ENCODE assay signal across 1 cellular context in the genomic region with DNA sequence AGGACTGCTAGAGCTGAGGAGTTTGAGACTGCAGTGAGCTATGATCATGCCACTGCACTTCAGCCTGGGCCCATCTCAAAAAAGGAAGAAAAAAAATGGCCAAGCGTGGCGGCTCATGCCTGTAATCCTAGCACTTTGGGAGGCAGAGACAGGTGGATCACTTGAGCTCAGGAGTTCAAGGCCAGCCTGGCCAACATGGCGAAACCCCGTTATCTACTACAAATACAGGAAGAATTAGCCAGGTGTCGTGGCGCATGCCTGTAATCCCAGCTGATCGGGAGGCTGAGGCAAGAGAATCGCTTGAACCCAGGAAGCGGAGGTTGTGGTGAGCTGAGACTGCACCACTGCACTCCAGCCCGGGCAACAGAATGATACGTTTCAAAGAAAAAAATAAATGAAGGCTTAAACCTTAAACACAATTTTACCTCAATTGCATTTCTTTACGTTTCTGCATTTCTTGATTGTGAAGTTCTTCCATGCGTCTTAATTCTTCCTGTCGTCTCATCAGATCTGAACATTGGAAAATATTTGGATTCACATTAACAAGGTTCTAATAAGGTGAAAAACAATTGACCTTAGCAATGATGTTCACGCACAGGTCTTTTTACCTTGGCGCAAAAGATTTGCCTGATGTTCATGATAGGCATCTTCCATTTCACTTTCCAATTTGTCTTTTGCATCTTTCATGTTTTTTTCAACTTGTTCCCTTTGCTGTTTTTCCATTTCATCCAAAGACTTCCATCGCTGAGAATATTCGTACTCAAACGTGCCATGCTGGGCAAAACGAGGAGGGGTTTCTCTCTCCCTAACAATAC.
TF ChIP-seq lines count a peak whose summit lies in the region.

No MANE protein-coding gene starts in this region.

TF ChIP-seq in HepG2, 621 proteins besides CTCF, POLR2A, EP300 and RAD21 (continued from another document and continues in another):
- TF ChIP-seq SP5 (CRISPR knock-in tag; IDR thresholded peaks at IDR 0.05; ENCODE audit: borderline replicate concordance, low read depth) = no peak
- no peak for TF ChIP-seq ZBTB14 (CRISPR knock-in tag; IDR thresholded peaks at IDR 0.05)
- TF ChIP-seq TCF7 (IDR thresholded peaks at IDR 0.05; ENCODE audit: low read depth) = no peak
- peak; percentile 80; the same call in 1 of the 2 replicates for TF ChIP-seq ZMYM4 (CRISPR knock-in tag; IDR thresholded peaks at IDR 0.05)
- TF ChIP-seq ZNF224 (CRISPR knock-in tag; IDR thresholded peaks at IDR 0.05) = no peak
- TF ChIP-seq PCBP2 (optimal IDR thresholded peaks at IDR 0.05; ENCODE audit: low read depth, low read length, poor library complexity, severe bottlenecking) = no peak
- no peak for TF ChIP-seq ZNF777 (CRISPR knock-in tag; IDR thresholded peaks at IDR 0.05)
- TF ChIP-seq, protein P1, sequence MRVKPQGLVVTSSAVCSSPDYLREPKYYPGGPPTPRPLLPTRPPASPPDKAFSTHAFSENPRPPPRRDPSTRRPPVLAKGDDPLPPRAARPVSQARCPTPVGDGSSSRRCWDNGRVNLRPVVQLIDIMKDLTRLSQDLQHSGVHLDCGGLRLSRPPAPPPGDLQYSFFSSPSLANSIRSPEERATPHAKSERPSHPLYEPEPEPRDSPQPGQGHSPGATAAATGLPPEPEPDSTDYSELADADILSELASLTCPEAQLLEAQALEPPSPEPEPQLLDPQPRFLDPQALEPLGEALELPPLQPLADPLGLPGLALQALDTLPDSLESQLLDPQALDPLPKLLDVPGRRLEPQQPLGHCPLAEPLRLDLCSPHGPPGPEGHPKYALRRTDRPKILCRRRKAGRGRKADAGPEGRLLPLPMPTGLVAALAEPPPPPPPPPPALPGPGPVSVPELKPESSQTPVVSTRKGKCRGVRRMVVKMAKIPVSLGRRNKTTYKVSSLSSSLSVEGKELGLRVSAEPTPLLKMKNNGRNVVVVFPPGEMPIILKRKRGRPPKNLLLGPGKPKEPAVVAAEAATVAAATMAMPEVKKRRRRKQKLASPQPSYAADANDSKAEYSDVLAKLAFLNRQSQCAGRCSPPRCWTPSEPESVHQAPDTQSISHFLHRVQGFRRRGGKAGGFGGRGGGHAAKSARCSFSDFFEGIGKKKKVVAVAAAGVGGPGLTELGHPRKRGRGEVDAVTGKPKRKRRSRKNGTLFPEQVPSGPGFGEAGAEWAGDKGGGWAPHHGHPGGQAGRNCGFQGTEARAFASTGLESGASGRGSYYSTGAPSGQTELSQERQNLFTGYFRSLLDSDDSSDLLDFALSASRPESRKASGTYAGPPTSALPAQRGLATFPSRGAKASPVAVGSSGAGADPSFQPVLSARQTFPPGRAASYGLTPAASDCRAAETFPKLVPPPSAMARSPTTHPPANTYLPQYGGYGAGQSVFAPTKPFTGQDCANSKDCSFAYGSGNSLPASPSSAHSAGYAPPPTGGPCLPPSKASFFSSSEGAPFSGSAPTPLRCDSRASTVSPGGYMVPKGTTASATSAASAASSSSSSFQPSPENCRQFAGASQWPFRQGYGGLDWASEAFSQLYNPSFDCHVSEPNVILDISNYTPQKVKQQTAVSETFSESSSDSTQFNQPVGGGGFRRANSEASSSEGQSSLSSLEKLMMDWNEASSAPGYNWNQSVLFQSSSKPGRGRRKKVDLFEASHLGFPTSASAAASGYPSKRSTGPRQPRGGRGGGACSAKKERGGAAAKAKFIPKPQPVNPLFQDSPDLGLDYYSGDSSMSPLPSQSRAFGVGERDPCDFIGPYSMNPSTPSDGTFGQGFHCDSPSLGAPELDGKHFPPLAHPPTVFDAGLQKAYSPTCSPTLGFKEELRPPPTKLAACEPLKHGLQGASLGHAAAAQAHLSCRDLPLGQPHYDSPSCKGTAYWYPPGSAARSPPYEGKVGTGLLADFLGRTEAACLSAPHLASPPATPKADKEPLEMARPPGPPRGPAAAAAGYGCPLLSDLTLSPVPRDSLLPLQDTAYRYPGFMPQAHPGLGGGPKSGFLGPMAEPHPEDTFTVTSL (CRISPR knock-in tag; IDR thresholded peaks at IDR 0.05; ENCODE audit: borderline replicate concordance) = no peak
- TF ChIP-seq HMG20B (CRISPR knock-in tag; conservative IDR thresholded peaks at IDR 0.05) = no peak
- no peak for TF ChIP-seq ZNF781 (CRISPR knock-in tag; IDR thresholded peaks at IDR 0.05; ENCODE audit: borderline replicate concordance, not compliant biosample characterization)
- peak; percentile 94 for TF ChIP-seq ZBTB33 (CRISPR knock-in tag; IDR thresholded peaks at IDR 0.05)
- TF ChIP-seq LCORL (IDR thresholded peaks at IDR 0.05) = no peak
- no peak for TF ChIP-seq LCORL (CRISPR knock-in tag; IDR thresholded peaks at IDR 0.05)
- TF ChIP-seq ZNF776 (CRISPR knock-in tag; IDR thresholded peaks at IDR 0.05) = no peak
- no peak for TF ChIP-seq NONO (IDR thresholded peaks at IDR 0.05)
- TF ChIP-seq NONO (CRISPR knock-in tag; conservative IDR thresholded peaks at IDR 0.05) = no peak
- TF ChIP-seq, protein P2, sequence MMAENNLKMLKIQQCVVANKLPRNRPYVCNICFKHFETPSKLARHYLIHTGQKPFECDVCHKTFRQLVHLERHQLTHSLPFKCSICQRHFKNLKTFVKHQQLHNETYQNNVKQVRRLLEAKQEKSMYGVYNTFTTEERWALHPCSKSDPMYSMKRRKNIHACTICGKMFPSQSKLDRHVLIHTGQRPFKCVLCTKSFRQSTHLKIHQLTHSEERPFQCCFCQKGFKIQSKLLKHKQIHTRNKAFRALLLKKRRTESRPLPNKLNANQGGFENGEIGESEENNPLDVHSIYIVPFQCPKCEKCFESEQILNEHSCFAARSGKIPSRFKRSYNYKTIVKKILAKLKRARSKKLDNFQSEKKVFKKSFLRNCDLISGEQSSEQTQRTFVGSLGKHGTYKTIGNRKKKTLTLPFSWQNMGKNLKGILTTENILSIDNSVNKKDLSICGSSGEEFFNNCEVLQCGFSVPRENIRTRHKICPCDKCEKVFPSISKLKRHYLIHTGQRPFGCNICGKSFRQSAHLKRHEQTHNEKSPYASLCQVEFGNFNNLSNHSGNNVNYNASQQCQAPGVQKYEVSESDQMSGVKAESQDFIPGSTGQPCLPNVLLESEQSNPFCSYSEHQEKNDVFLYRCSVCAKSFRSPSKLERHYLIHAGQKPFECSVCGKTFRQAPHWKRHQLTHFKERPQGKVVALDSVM (CRISPR knock-in tag; IDR thresholded peaks at IDR 0.05) = peak; percentile 79
- no peak for TF ChIP-seq ZNF441 (CRISPR knock-in tag; IDR thresholded peaks at IDR 0.05; ENCODE audit: borderline replicate concordance)
- no peak for TF ChIP-seq GFI1 (CRISPR knock-in tag; IDR thresholded peaks at IDR 0.05; ENCODE audit: borderline replicate concordance)
- no peak for TF ChIP-seq TOPORS (CRISPR knock-in tag; IDR thresholded peaks at IDR 0.05)
- TF ChIP-seq ZNF557 (CRISPR knock-in tag; IDR thresholded peaks at IDR 0.05) = no peak
- TF ChIP-seq TBX2 (CRISPR knock-in tag; IDR thresholded peaks at IDR 0.05; ENCODE audit: borderline replicate concordance) = peak; percentile 33; the same call in 1 of the 2 replicates
- TF ChIP-seq CCDC6 (CRISPR knock-in tag; IDR thresholded peaks at IDR 0.05) = no peak
- TF ChIP-seq HNRNPLL (IDR thresholded peaks at IDR 0.05; ENCODE audit: low read depth, low read length, poor library complexity, severe bottlenecking) = no peak
- no peak; the same call in 2 of the 3 replicates for TF ChIP-seq MXI1 (IDR thresholded peaks at IDR 0.05; ENCODE audit: borderline replicate concordance, low read depth, low read length)
- no peak for TF ChIP-seq RBAK (CRISPR knock-in tag; IDR thresholded peaks at IDR 0.05)
- no peak for TF ChIP-seq ZNF30 (CRISPR knock-in tag; IDR thresholded peaks at IDR 0.05)
- no peak for TF ChIP-seq PAF1 (CRISPR knock-in tag; IDR thresholded peaks at IDR 0.05)
- no peak for TF ChIP-seq RELA (CRISPR knock-in tag; IDR thresholded peaks at IDR 0.05)
- TF ChIP-seq GLMP (CRISPR knock-in tag; IDR thresholded peaks at IDR 0.05; ENCODE audit: borderline replicate concordance) = no peak
- no peak for TF ChIP-seq BRD4 (CRISPR knock-in tag; IDR thresholded peaks at IDR 0.05)
- no peak for TF ChIP-seq ZNF251 (CRISPR knock-in tag; IDR thresholded peaks at IDR 0.05)
- TF ChIP-seq HES4 (CRISPR knock-in tag; IDR thresholded peaks at IDR 0.05; ENCODE audit: borderline replicate concordance) = no peak
- TF ChIP-seq, protein P3, sequence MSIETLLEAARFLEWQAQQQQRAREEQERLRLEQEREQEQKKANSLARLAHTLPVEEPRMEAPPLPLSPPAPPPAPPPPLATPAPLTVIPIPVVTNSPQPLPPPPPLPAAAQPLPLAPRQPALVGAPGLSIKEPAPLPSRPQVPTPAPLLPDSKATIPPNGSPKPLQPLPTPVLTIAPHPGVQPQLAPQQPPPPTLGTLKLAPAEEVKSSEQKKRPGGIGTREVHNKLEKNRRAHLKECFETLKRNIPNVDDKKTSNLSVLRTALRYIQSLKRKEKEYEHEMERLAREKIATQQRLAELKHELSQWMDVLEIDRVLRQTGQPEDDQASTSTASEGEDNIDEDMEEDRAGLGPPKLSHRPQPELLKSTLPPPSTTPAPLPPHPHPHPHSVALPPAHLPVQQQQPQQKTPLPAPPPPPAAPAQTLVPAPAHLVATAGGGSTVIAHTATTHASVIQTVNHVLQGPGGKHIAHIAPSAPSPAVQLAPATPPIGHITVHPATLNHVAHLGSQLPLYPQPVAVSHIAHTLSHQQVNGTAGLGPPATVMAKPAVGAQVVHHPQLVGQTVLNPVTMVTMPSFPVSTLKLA (IDR thresholded peaks at IDR 0.05) = no peak
- no peak for TF ChIP-seq ZNF446 (CRISPR knock-in tag; IDR thresholded peaks at IDR 0.05)
- peak; percentile 27; the same call in 1 of the 2 replicates for TF ChIP-seq POLR2AphosphoS5 (IDR thresholded peaks at IDR 0.05; ENCODE audit: low read depth, low read length)
- TF ChIP-seq PHB2 (IDR thresholded peaks at IDR 0.05; ENCODE audit: partially characterized antibody) = no peak
- TF ChIP-seq SRSF4 (IDR thresholded peaks at IDR 0.05; ENCODE audit: low read depth, low read length, poor library complexity, severe bottlenecking) = no peak
- TF ChIP-seq ZNF276 (CRISPR knock-in tag; IDR thresholded peaks at IDR 0.05; ENCODE audit: low read depth) = no peak
- no peak for TF ChIP-seq STAT6 (CRISPR knock-in tag; IDR thresholded peaks at IDR 0.05; ENCODE audit: borderline replicate concordance)
- TF ChIP-seq RFX5 (IDR thresholded peaks at IDR 0.05; ENCODE audit: low read depth, low read length) = no peak
